Comparison of ENCODE assay signal across 20 cellular contexts in the genomic region with DNA sequence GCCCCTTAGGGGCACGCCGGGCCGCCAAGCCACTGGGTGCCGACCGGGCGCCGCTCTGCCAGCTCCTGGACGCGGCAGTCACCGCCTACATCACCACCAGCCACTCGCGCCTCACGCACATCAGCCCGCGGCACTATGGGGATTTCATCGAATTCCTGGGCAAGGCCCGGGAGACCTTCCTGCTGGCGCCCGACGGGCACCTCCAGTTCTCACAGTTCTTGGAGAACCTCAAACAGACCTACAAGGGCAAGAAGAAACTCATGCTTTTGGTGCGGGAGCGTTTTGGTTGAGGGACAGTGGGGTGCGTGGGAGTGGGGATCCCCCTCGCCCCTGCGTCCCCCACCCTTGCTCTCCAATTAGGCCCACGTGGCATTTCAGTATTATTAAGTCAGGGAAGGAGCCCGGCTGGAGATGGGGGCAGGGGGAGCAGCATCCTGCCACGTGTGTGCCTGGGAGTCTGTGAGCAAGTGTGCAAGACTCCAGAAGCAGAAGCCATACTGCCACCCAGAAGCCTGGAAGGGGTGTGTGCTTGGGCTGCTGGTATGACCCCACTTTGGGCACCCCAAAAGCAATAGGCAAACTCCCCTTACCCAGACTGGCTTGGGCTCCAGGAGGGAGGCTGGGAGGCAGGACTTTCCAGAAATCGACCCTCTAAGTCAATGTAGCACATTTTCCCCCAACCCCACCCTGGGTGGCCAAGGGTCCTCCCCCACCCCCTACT. TPM values are rescaled to one million over a fixed set of nuclear protein-coding genes. Genes with fewer than 3 reads are reported as not detected.
DNase-seq lines count a peak whose midpoint lies in the region; ATAC-seq and TF ChIP-seq lines count a peak whose summit lies in the region.
"Had no signal": no experiment of that assay in that cellular context is flagged by ENCODE, and none has a peak within 500 bp of the region (broad histone marks: within the 10 kb centered on the region; RNA-seq: fewer than 3 reads in every experiment).

No MANE protein-coding gene starts in this region.

- no peak overlapping the region for H2BK120ac ChIP-seq in mesenchymal stem cell (ENCODE audit: low read depth, low read length)

- no peak overlapping the region for H3K23ac ChIP-seq in mesenchymal stem cell (ENCODE audit: low read length in 2 of 2)

- H3K27me3 ChIP-seq in CD4-positive, alpha-beta memory T cell (ENCODE audit: insufficient read depth, low read length): no peaks in the 10 kb centered on the region
- H3K27me3 ChIP-seq in mesenchymal stem cell (ENCODE audit: control insufficient read depth in 1 of 2, insufficient read depth in 1 of 2, low read length in 2 of 2): no peaks in the 10 kb centered on the region
- H3K27me3 ChIP-seq in spleen (replicated peaks in 1 of 7): no peaks in the 10 kb centered on the region
- H3K27me3 ChIP-seq: pancreas, tibial nerve had no signal

- no peak overlapping the region for H2AK5ac ChIP-seq in mesenchymal stem cell (ENCODE audit: low read length, severe bottlenecking)

- peaks cover 9 to 28% (median 17%) of the 10 kb centered on the region in 4 donors for H3K4me1 Mint-ChIP-seq in CD4-positive, alpha-beta memory T cell
- peaks cover 40% of the 10 kb centered on the region for H3K4me1 Mint-ChIP-seq in HFFc6 (ENCODE audit: low read depth)

- no peak overlapping the region for H3K18ac ChIP-seq in mesenchymal stem cell (ENCODE audit: low read depth in 1 of 2, low read length in 2 of 2)

- no peak for TF ChIP-seq POLR2A in spleen (IDR thresholded peaks at IDR 0.05)

- no peak overlapping the region for H2BK15ac ChIP-seq in mesenchymal stem cell (ENCODE audit: low read depth, poor library complexity, severe bottlenecking)

- peaks cover 0 to 6% (median 0%) of the 10 kb centered on the region in 8 donors for H3K9me3 Mint-ChIP-seq in CD4-positive, alpha-beta memory T cell
- H3K9me3 Mint-ChIP-seq in HFFc6: peaks cover 67% of the 10 kb centered on the region
- H3K9me3 Mint-ChIP-seq: activated naive CD4-positive, alpha-beta T cell treated with anti-CD3 and anti-CD28 coated beads for 36 hours had no signal

- no peak overlapping the region for H3K4ac ChIP-seq in mesenchymal stem cell (ENCODE audit: low read depth in 1 of 2, low read length in 2 of 2)

- no peak overlapping the region for H3K4me3 ChIP-seq in CD4-positive, alpha-beta memory T cell (ENCODE audit: low read length in 2 of 2)
- H3K4me3 ChIP-seq in mesenchymal stem cell (ENCODE audit: insufficient read depth in 1 of 2, low read depth in 1 of 2, low read length in 2 of 2) (no peak overlapping the region), spleen (no peak overlapping the region)
- H3K4me3 ChIP-seq: pancreas, tibial nerve had no signal

- peaks cover 23% of the 10 kb centered on the region for H3K4me1 ChIP-seq in CD4-positive, alpha-beta memory T cell (ENCODE audit: insufficient read depth, low read length)
- H3K4me1 ChIP-seq in mesenchymal stem cell (ENCODE audit: control insufficient read depth, insufficient read depth, low read depth, low read length): peaks cover 27% of the 10 kb centered on the region
- peaks cover 15 to 37% (median 33%) of the 10 kb centered on the region in 6 donors for H3K4me1 ChIP-seq in spleen

- peaks cover 2% of the 10 kb centered on the region for H3K36me3 ChIP-seq in CD4-positive, alpha-beta memory T cell (ENCODE audit: insufficient read depth, low read length)
- peaks cover 64 to 72% of the 10 kb centered on the region in 2 experiments for H3K36me3 ChIP-seq in mesenchymal stem cell (ENCODE audit: control insufficient read depth in 1 of 2, insufficient read depth in 2 of 2, low read depth in 1 of 2, low read length in 2 of 2)
- H3K36me3 ChIP-seq in spleen: peaks cover 0 to 79% (median 24%) of the 10 kb centered on the region in 6 donors

- 97% methylated on average over 29 of the region's 29 CpGs for WGBS in mesenchymal stem cell
- 81 to 92% (median 88%) methylated on average over 13 to 29 of the region's 29 CpGs for WGBS in spleen, 5 donors

- H3K36me3 Mint-ChIP-seq in CD4-positive, alpha-beta memory T cell: peaks cover 5 to 25% of the 10 kb centered on the region in 2 donors
- peaks cover 56% of the 10 kb centered on the region for H3K36me3 Mint-ChIP-seq in HFFc6 (ENCODE audit: low read depth)

- TF ChIP-seq CTCF in HFFc6 (IDR thresholded peaks at IDR 0.05) (no peak), omental fat pad (IDR thresholded peaks at IDR 0.05) (no peak), spleen (IDR thresholded peaks at IDR 0.05 in 8 of 11, conservative IDR thresholded peaks at IDR 0.05 in 3 of 11) (no peak)

- H2BK12ac ChIP-seq in mesenchymal stem cell (ENCODE audit: low read length in 2 of 2): no peak overlapping the region

- H3K9me3 ChIP-seq in CD4-positive, alpha-beta memory T cell (ENCODE audit: control insufficient read depth in 1 of 2, low read length in 2 of 2): no peaks in the 10 kb centered on the region
- H3K9me3 ChIP-seq in mesenchymal stem cell (ENCODE audit: control insufficient read depth, low read length) (no peaks in the 10 kb centered on the region), spleen (no peaks in the 10 kb centered on the region)
- H3K9me3 ChIP-seq: pancreas, tibial nerve had no signal

- no peak overlapping the region for H2AFZ ChIP-seq in mesenchymal stem cell (ENCODE audit: low read depth, low read length)

- H3K4me2 ChIP-seq in mesenchymal stem cell (ENCODE audit: low read length, poor library complexity, severe bottlenecking): no peak overlapping the region

- CTCF ChIA-PET in CD4-positive, alpha-beta memory T cell (lab: Charles Lee; ENCODE audit: partially characterized antibody): no interaction called here

- intact Hi-C loops in CD4-positive, alpha-beta memory T cell (cut with micrococcal nuclease): no loop called here
- intact Hi-C loops in spleen (cut with DNase I; ENCODE audit: low total_unique reads): no loop called here

- POLR2A ChIA-PET in CD4-positive, alpha-beta memory T cell (lab: Charles Lee; ENCODE audit: partially characterized antibody): interaction anchor here (1.2 kb wide), 1 partner anchor 16 kb away, joined by 3 read pairs; no protein-coding TSS in a partner anchor

- ATAC-seq in omental fat pad (ENCODE audit: low FRiP score) (no peak), HG03159 (IDR thresholded peaks at IDR 0.05; ENCODE audit: unreplicated experiment) (no peak)
- ATAC-seq: left colon, pancreas had no signal

- H3K9ac ChIP-seq in mesenchymal stem cell (ENCODE audit: low read length): no peak overlapping the region

- no peak overlapping the region for H4K91ac ChIP-seq in mesenchymal stem cell (ENCODE audit: low read length)

- DNase-seq in CD4-positive, alpha-beta memory T cell: no peak
- DNase-seq in HFFc6 (peak; percentile 66), astrocyte of the hippocampus (ENCODE audit: low read depth, low spot score) (peak; percentile 51), mesenchymal stem cell (peak; percentile 89), NCI-H2227 treated with DMSO at 0.1 percent for 48 hours (lab: John Stamatoyannopoulos, UW) (no peak), omental fat pad (ENCODE audit: low spot score) (no peak), spleen (no peak)
- DNase-seq: activated CD4-positive, CD25-positive, alpha-beta regulatory T cell treated with anti-CD3 and anti-CD28 coated beads, Interleukin-2, amount 50 U/mL, for 72 hours; activated CD8-positive, alpha-beta memory T cell treated with anti-CD3 and anti-CD28 coated beads, Interleukin-2, amount 50 U/mL, for 4 hours; activated naive CD4-positive, alpha-beta T cell treated with anti-CD3 and anti-CD28 coated beads for 36 hours; C1 segment of cervical spinal cord; DMS79 treated with DMSO at 0.1 percent for 48 hours; effector CD4-positive, alpha-beta T cell; left colon; NCI-H1105; SHP77 had no signal

- no peak overlapping the region for H4K8ac ChIP-seq in mesenchymal stem cell (ENCODE audit: low read length)

- H3K27ac Mint-ChIP-seq in CD4-positive, alpha-beta memory T cell: peak overlapping the region in 4 of 7 donors; percentile 13 to 100 (median 50)
- H3K27ac Mint-ChIP-seq in HFFc6: peak overlapping the region; percentile 100

- H3K4me3 Mint-ChIP-seq in CD4-positive, alpha-beta memory T cell: no peak overlapping the region
- peak overlapping the region; percentile 99 for H3K4me3 Mint-ChIP-seq in HFFc6
- H3K4me3 Mint-ChIP-seq: activated naive CD4-positive, alpha-beta T cell treated with anti-CD3 and anti-CD28 coated beads for 36 hours had no signal

- peaks cover 4% of the 10 kb centered on the region for H3K79me1 ChIP-seq in mesenchymal stem cell (replicated peaks; ENCODE audit: low read length, poor library complexity, severe bottlenecking)

- H3K27me3 Mint-ChIP-seq in CD4-positive, alpha-beta memory T cell: no peaks in the 10 kb centered on the region
- peaks cover 89% of the 10 kb centered on the region for H3K27me3 Mint-ChIP-seq in HFFc6 (ENCODE audit: insufficient read depth)

- H2BK5ac ChIP-seq in mesenchymal stem cell (ENCODE audit: low read depth, low read length, poor library complexity, severe bottlenecking): no peak overlapping the region

- H3K14ac ChIP-seq in mesenchymal stem cell (ENCODE audit: low read length in 2 of 2): no peak overlapping the region

- no peak overlapping the region for H3K27ac ChIP-seq in CD4-positive, alpha-beta memory T cell (ENCODE audit: low read depth, low read length)
- no peak overlapping the region for H3K27ac ChIP-seq in mesenchymal stem cell (ENCODE audit: low read length, poor library complexity, severe bottlenecking)
- H3K27ac ChIP-seq in spleen: peak overlapping the region in 3 of 8 donors; percentile 8 to 26 (median 10)
- H3K27ac ChIP-seq: pancreas, tibial nerve had no signal

RNA-seq across cellular contexts. Expression of gene ZSWIM4, which starts 35.7 kb away (rescaled TPM):
- total RNA-seq in CD4-positive, alpha-beta memory T cell: 1 to 10 TPM; 6.4 to 6.6 TPM
- polyA plus RNA-seq in CD4-positive, alpha-beta memory T cell: 1 to 10 TPM in 1 of 2 donors, under 1 TPM in 1; 0.33 to 1.6 TPM
- 1 to 10 TPM; 5.0 to 6.0 (median 5.2) TPM for total RNA-seq in HFFc6 (2021; fragmentation: NEBNext Ultra II Directional; extraction: Animal tissue kit (Norgen Biotek cat#: 25700))
- polyA plus RNA-seq in mesenchymal stem cell (2013, experiment 1 of 2): 6.3 TPM
- polyA plus RNA-seq in mesenchymal stem cell (2013, experiment 2 of 2): 6.2 TPM
- 1 to 10 TPM; 3.8 to 5.2 (median 4.6) TPM for total RNA-seq in omental fat pad
- 10 to 100 TPM in 3 of 7 donors, 1 to 10 TPM in 4; 6.2 to 14.8 (median 9.4) TPM for total RNA-seq in spleen
- 1 to 10 TPM; 1.5 to 4.7 (median 1.7) TPM for polyA plus RNA-seq in spleen

RNA-seq across cellular contexts. Expression of gene NANOS3, which starts 46.0 kb away (rescaled TPM):
- not detected for total RNA-seq in CD4-positive, alpha-beta memory T cell
- not detected for polyA plus RNA-seq in CD4-positive, alpha-beta memory T cell
- total RNA-seq in HFFc6 (2021; fragmentation: NEBNext Ultra II Directional; extraction: Animal tissue kit (Norgen Biotek cat#: 25700)): 1 to 10 TPM in 5 of 6 experiments, under 1 TPM in 1; 0.91 to 1.7 (median 1.4) TPM
- polyA plus RNA-seq in mesenchymal stem cell (2013, experiment 1 of 2): 1.4 TPM
- polyA plus RNA-seq in mesenchymal stem cell (2013, experiment 2 of 2): 3.1 TPM
- not detected for total RNA-seq in omental fat pad
- total RNA-seq in spleen: not detected
- under 1 TPM; 0.42 to 0.99 (median 0.52) TPM for polyA plus RNA-seq in spleen
- total RNA-seq: skeletal muscle tissue, tibial nerve had no signal

RNA-seq across cellular contexts. Expression of gene C19orf53, which starts 56.7 kb away (rescaled TPM):
- total RNA-seq in CD4-positive, alpha-beta memory T cell: 10 to 100 TPM; 84.3 to 85.0 TPM
- polyA plus RNA-seq in CD4-positive, alpha-beta memory T cell: 100 to 1,000 TPM; 207 to 257 TPM
- 100 to 1,000 TPM; 123 to 204 (median 172) TPM for total RNA-seq in HFFc6 (2021; fragmentation: NEBNext Ultra II Directional; extraction: Animal tissue kit (Norgen Biotek cat#: 25700))
- 327 TPM for polyA plus RNA-seq in mesenchymal stem cell (2013, experiment 1 of 2)
- polyA plus RNA-seq in mesenchymal stem cell (2013, experiment 2 of 2): 323 TPM
- total RNA-seq in omental fat pad (100 to 1,000 TPM; 135 to 206 (median 170) TPM), spleen (100 to 1,000 TPM in 2 of 7 donors, 10 to 100 TPM in 5; 39.6 to 190 (median 55.5) TPM)
- polyA plus RNA-seq in spleen: 100 to 1,000 TPM; 137 to 183 (median 164) TPM

Comparison
In these comparisons a context has a peak if more than half of its experiments do, and no peak if none do; other contexts are left out.
1. DNase-seq: peak in HFFc6 (single experiment), astrocyte of the hippocampus (single experiment) and mesenchymal stem cell (single experiment); none in CD4-positive, alpha-beta memory T cell (0 of 5), NCI-H2227 treated with DMSO at 0.1 percent for 48 hours (single experiment), omental fat pad (single experiment) and spleen (single experiment).